35 cellular contexts compared by ENCODE assay signal in genomic region chr15:71142780-71143179, GRCh38. TPM values are rescaled to one million over a fixed set of nuclear protein-coding genes. Genes with fewer than 3 reads are reported as not detected.
"Had no signal": no experiment of that assay in that cellular context is flagged by ENCODE, and none has a peak within 500 bp of the region (broad histone marks: within the 10 kb centered on the region; RNA-seq: fewer than 3 reads in every experiment).

No MANE protein-coding gene starts in this region.

- ATAC-seq: activated naive CD4-positive, alpha-beta T cell treated with anti-CD3 and anti-CD28 coated beads, Interleukin-2, amount 50 U/mL, for 72 hours; activated T-cell treated with anti-CD3 and anti-CD28 coated beads, Interleukin-2, amount 50 U/mL, for 4 hours had no signal

- H2AFZ ChIP-seq: PC-9 had no signal

- H3K27me3 ChIP-seq: brain microvascular endothelial cell had no signal

- H3K4me2 ChIP-seq: KMS-11, PC-9 had no signal

- FAIRE-seq: RCC 7860 had no signal

- H3K27ac ChIP-seq: brain microvascular endothelial cell, KMS-11, PC-9, RWPE1 had no signal

- DNase-seq: activated B cell treated with CpG ODN at 0.5 μM for 24 hours; activated CD4-positive, alpha-beta memory T cell treated with anti-CD3 and anti-CD28 coated beads for 36 hours; activated CD4-positive, alpha-beta T cell treated with anti-CD3 and anti-CD28 coated beads for 4 hours; activated CD4-positive, alpha-beta T cell treated with anti-CD3 and anti-CD28 coated beads, Interleukin-2, amount 50 U/mL, for 1 hour; activated CD4-positive, CD25-positive, alpha-beta regulatory T cell treated with anti-CD3 and anti-CD28 coated beads, Interleukin-2, amount 50 U/mL, for 72 hours; activated CD8-positive, alpha-beta memory T cell treated with anti-CD3 and anti-CD28 coated beads, Interleukin-2, amount 50 U/mL, for 4 hours; activated gamma-delta T cell treated with Interleukin-2 at 50 U/mL for 16 hours; activated naive CD4-positive, alpha-beta T cell treated with anti-CD3 and anti-CD28 coated beads for 36 hours; activated T-cell treated with anti-CD3 and anti-CD28 coated beads for 4 hours; activated T-cell treated with anti-CD3 and anti-CD28 coated beads, Interleukin-2, amount 50 U/mL, for 4 hours; anterior cingulate cortex; brain microvascular endothelial cell; MM.1S; MV-4-11; NCI-H1092; NCI-H1436 treated with DMSO at 0.1 percent for 48 hours; NCI-H1694 treated with DMSO at 0.1 percent for 48 hours; NCI-H2029; NCI-H2171; NCI-H510A; NCI-H526; NCI-H748 treated with DMSO at 0.1 percent for 48 hours; NK-92 treated with Interleukin-12 subunit alpha and Interleukin-12 subunit beta, amount 100 ng/mL, for 24 hours; PC-9; Right ventricle myocardium superior; SW 1271; T-helper 1 cell; T-helper 2 cell; T-helper 9 cell had no signal

- H3K4me3 ChIP-seq: PC-9 had no signal

- H3K9ac ChIP-seq: KMS-11 had no signal

RNA-seq across cellular contexts. Expression of gene THSD4, which starts 27.5 kb away (rescaled TPM):
- total RNA-seq: activated B cell treated with CpG ODN at 0.5 μM for 24 hours; activated CD4-positive, alpha-beta memory T cell treated with anti-CD3 and anti-CD28 coated beads for 36 hours; activated naive CD4-positive, alpha-beta T cell treated with anti-CD3 and anti-CD28 coated beads for 36 hours; activated naive CD4-positive, alpha-beta T cell treated with anti-CD3 and anti-CD28 coated beads, Interleukin-2, amount 50 U/mL, for 72 hours; activated T-helper 1 cell treated with anti-CD3 and anti-CD28 coated beads, Interleukin-12 subunit alpha, Interleukin-12 subunit beta, Interleukin-2, Interleukin-4 antibody, amounts not matched to agents 30 ng/mL and 10 ng/mL and 1 ng/mL, durations not matched to agents 14 hours and 24 hours and 36 hours; OCI-LY7 had no signal
